ENCODE assay signal across 8 cellular contexts in the genomic region with DNA sequence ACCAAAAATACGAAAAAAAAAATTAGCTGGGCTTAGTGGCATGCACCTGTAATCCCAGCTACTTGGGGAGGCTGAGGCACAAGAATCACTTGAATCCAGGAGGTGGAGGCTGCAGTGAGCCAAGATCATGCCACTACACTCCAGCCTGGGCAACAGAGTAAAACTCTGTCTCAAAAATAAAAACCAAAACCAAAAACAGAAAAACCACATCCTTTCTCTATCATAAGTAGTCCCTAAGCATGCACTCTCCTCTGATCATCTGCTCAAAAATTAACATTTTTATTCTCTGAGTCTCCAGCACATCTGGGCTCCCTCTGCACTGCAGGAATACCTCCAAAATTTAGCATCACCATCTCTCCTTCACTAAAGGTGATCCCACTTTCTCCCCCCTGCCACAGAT.
DNase-seq lines count a peak whose midpoint lies in the region; ATAC-seq lines count a peak whose summit lies in the region.
"Not testable (repeated sequence)": the region's sequence is repeated elsewhere in the genome, so short reads cannot be mapped to it uniquely, and the experiment has no call there.

No MANE protein-coding gene starts in this region.

- DNase-seq in activated naive CD8-positive, alpha-beta T cell treated with anti-CD3 and anti-CD28 coated beads, Interleukin-2, amount 10 ng/mL, durations not matched to agents 7 days and 5 days = not testable (repeated sequence)

- H3K4me1 Mint-ChIP-seq in activated naive CD8-positive, alpha-beta T cell treated with anti-CD3 and anti-CD28 coated beads, Interleukin-2, amount 10 ng/mL, durations not matched to agents 7 days and 5 days = not testable (repeated sequence)

- not testable (repeated sequence) for H3K9me3 Mint-ChIP-seq in activated naive CD8-positive, alpha-beta T cell treated with anti-CD3 and anti-CD28 coated beads, Interleukin-2, amount 10 ng/mL, durations not matched to agents 7 days and 5 days

- ATAC-seq in GM18498 (IDR thresholded peaks at IDR 0.05; ENCODE audit: unreplicated experiment) (peak; percentile 92), GM18909 (IDR thresholded peaks at IDR 0.05; ENCODE audit: poor library complexity, unreplicated experiment) (peak; percentile 94), GM19468 (IDR thresholded peaks at IDR 0.05; ENCODE audit: extremely low read depth, unreplicated experiment) (peak; percentile 99), GM21786 (IDR thresholded peaks at IDR 0.05; ENCODE audit: unreplicated experiment) (peak; percentile 90), HG02938 (IDR thresholded peaks at IDR 0.05; ENCODE audit: unreplicated experiment) (peak; percentile 94), HG03159 (IDR thresholded peaks at IDR 0.05; ENCODE audit: unreplicated experiment) (peak; percentile 94), HG03571 (IDR thresholded peaks at IDR 0.05; ENCODE audit: unreplicated experiment) (peak; percentile 91)
- peak; percentile 70 for ATAC-seq in activated naive CD8-positive, alpha-beta T cell treated with anti-CD3 and anti-CD28 coated beads, Interleukin-2, amount 10 ng/mL, durations not matched to agents 7 days and 5 days (ENCODE audit: low read depth)

- H3K36me3 Mint-ChIP-seq in activated naive CD8-positive, alpha-beta T cell treated with anti-CD3 and anti-CD28 coated beads, Interleukin-2, amount 10 ng/mL, durations not matched to agents 7 days and 5 days = not testable (repeated sequence)

- not testable (repeated sequence) for H3K27me3 Mint-ChIP-seq in activated naive CD8-positive, alpha-beta T cell treated with anti-CD3 and anti-CD28 coated beads, Interleukin-2, amount 10 ng/mL, durations not matched to agents 7 days and 5 days

- POLR2A ChIA-PET in activated naive CD8-positive, alpha-beta T cell treated with anti-CD3 and anti-CD28 coated beads, Interleukin-2, amount 10 ng/mL, durations not matched to agents 7 days and 5 days (lab: Charles Lee) = not testable (repeated sequence)

- peak overlapping the region; percentile 14 for H3K27ac Mint-ChIP-seq in activated naive CD8-positive, alpha-beta T cell treated with anti-CD3 and anti-CD28 coated beads, Interleukin-2, amount 10 ng/mL, durations not matched to agents 7 days and 5 days

- H3K4me3 Mint-ChIP-seq in activated naive CD8-positive, alpha-beta T cell treated with anti-CD3 and anti-CD28 coated beads, Interleukin-2, amount 10 ng/mL, durations not matched to agents 7 days and 5 days = not testable (repeated sequence)
